Comparison of ENCODE assay signal across 3 cellular contexts in the genomic region with DNA sequence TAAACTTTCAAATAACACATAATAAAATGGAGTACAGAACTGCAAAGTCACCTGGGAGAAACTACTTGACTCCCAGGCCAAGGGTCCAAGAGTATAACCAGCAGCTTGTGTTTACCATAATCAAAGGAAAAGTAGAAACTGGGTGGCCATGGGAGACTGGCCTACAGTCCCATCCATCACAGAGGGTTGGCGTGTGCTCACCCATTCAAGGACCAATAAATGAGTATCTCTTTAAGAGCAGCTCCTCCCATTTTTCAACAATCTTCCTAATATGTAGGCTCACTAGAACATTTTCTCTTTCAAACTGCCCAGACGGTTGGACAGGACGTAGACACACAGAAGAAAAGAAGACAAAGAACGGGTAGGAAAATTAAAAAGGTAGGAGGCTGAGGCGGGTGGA.
TF ChIP-seq lines count a peak whose summit lies in the region.

Gene FMO3, plus strand, starts transcription at position 302 of the 400 bp plus-strand sequence. CDS start 1,754 bp downstream, outside the sequence.

TF ChIP-seq in liver, 16 proteins besides CTCF, POLR2A, EP300 and RAD21:
- TF ChIP-seq JUND (IDR thresholded peaks at IDR 0.05) (no peak), TAF1 (conservative IDR thresholded peaks at IDR 0.05) (peak; percentile 98), EGR1 (IDR thresholded peaks at IDR 0.05; ENCODE audit: low read depth in 2 of 2) (no peak), FOXA1 (IDR thresholded peaks at IDR 0.05) (peak; percentile 6), FOXA2 (IDR thresholded peaks at IDR 0.05) (no peak), SP1 (IDR thresholded peaks at IDR 0.05) (peak; percentile 69), HNF4G (IDR thresholded peaks at IDR 0.05) (peak; percentile 31), HNF4A (conservative IDR thresholded peaks at IDR 0.05) (peak; percentile 78 to 87), GABPA (IDR thresholded peaks at IDR 0.05 in 1 of 2, conservative IDR thresholded peaks at IDR 0.05 in 1 of 2) (no peak), ZBTB33 (IDR thresholded peaks at IDR 0.05) (no peak), YY1 (IDR thresholded peaks at IDR 0.05) (peak; percentile 94), NR2F2 (IDR thresholded peaks at IDR 0.05) (no peak), RXRA (IDR thresholded peaks at IDR 0.05) (peak; percentile 35 to 49)
- TF ChIP-seq, protein P1, sequence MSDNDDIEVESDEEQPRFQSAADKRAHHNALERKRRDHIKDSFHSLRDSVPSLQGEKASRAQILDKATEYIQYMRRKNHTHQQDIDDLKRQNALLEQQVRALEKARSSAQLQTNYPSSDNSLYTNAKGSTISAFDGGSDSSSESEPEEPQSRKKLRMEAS (IDR thresholded peaks at IDR 0.05): peak; percentile 34
- TF ChIP-seq, protein P2, sequence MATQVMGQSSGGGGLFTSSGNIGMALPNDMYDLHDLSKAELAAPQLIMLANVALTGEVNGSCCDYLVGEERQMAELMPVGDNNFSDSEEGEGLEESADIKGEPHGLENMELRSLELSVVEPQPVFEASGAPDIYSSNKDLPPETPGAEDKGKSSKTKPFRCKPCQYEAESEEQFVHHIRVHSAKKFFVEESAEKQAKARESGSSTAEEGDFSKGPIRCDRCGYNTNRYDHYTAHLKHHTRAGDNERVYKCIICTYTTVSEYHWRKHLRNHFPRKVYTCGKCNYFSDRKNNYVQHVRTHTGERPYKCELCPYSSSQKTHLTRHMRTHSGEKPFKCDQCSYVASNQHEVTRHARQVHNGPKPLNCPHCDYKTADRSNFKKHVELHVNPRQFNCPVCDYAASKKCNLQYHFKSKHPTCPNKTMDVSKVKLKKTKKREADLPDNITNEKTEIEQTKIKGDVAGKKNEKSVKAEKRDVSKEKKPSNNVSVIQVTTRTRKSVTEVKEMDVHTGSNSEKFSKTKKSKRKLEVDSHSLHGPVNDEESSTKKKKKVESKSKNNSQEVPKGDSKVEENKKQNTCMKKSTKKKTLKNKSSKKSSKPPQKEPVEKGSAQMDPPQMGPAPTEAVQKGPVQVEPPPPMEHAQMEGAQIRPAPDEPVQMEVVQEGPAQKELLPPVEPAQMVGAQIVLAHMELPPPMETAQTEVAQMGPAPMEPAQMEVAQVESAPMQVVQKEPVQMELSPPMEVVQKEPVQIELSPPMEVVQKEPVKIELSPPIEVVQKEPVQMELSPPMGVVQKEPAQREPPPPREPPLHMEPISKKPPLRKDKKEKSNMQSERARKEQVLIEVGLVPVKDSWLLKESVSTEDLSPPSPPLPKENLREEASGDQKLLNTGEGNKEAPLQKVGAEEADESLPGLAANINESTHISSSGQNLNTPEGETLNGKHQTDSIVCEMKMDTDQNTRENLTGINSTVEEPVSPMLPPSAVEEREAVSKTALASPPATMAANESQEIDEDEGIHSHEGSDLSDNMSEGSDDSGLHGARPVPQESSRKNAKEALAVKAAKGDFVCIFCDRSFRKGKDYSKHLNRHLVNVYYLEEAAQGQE (IDR thresholded peaks at IDR 0.05): peak; percentile 92
- TF ChIP-seq, protein P3, sequence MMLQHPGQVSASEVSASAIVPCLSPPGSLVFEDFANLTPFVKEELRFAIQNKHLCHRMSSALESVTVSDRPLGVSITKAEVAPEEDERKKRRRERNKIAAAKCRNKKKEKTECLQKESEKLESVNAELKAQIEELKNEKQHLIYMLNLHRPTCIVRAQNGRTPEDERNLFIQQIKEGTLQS (IDR thresholded peaks at IDR 0.05): peak; percentile 29

TF ChIP-seq in HepG2, 621 proteins besides CTCF, POLR2A, EP300 and RAD21:
- TF ChIP-seq KLF11 (CRISPR knock-in tag; IDR thresholded peaks at IDR 0.05) (no peak), ZXDC (CRISPR knock-in tag; IDR thresholded peaks at IDR 0.05) (no peak), ZNF562 (CRISPR knock-in tag; IDR thresholded peaks at IDR 0.05; ENCODE audit: borderline replicate concordance) (no peak), ZNF329 (CRISPR knock-in tag; IDR thresholded peaks at IDR 0.05; ENCODE audit: low read depth) (no peak), ZC3H4 (CRISPR knock-in tag; IDR thresholded peaks at IDR 0.05; ENCODE audit: borderline replicate concordance) (no peak), TBP (CRISPR knock-in tag; IDR thresholded peaks at IDR 0.05) (no peak)
- TF ChIP-seq, protein P4, sequence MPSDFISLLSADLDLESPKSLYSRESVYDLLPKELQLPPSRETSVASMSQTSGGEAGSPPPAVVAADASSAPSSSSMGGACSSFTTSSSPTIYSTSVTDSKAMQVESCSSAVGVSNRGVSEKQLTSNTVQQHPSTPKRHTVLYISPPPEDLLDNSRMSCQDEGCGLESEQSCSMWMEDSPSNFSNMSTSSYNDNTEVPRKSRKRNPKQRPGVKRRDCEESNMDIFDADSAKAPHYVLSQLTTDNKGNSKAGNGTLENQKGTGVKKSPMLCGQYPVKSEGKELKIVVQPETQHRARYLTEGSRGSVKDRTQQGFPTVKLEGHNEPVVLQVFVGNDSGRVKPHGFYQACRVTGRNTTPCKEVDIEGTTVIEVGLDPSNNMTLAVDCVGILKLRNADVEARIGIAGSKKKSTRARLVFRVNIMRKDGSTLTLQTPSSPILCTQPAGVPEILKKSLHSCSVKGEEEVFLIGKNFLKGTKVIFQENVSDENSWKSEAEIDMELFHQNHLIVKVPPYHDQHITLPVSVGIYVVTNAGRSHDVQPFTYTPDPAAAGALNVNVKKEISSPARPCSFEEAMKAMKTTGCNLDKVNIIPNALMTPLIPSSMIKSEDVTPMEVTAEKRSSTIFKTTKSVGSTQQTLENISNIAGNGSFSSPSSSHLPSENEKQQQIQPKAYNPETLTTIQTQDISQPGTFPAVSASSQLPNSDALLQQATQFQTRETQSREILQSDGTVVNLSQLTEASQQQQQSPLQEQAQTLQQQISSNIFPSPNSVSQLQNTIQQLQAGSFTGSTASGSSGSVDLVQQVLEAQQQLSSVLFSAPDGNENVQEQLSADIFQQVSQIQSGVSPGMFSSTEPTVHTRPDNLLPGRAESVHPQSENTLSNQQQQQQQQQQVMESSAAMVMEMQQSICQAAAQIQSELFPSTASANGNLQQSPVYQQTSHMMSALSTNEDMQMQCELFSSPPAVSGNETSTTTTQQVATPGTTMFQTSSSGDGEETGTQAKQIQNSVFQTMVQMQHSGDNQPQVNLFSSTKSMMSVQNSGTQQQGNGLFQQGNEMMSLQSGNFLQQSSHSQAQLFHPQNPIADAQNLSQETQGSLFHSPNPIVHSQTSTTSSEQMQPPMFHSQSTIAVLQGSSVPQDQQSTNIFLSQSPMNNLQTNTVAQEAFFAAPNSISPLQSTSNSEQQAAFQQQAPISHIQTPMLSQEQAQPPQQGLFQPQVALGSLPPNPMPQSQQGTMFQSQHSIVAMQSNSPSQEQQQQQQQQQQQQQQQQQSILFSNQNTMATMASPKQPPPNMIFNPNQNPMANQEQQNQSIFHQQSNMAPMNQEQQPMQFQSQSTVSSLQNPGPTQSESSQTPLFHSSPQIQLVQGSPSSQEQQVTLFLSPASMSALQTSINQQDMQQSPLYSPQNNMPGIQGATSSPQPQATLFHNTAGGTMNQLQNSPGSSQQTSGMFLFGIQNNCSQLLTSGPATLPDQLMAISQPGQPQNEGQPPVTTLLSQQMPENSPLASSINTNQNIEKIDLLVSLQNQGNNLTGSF (CRISPR knock-in tag; IDR thresholded peaks at IDR 0.05): no peak

TF ChIP-seq in GM12878, 131 proteins besides CTCF, POLR2A, EP300 and RAD21:
- TF ChIP-seq PKNOX1 (IDR thresholded peaks at IDR 0.05) (0 out of 2 replicates have a peak, but pooled peaks have one; percentile 13), MTA2 (IDR thresholded peaks at IDR 0.05; ENCODE audit: low read depth) (no peak), SMAD1 (IDR thresholded peaks at IDR 0.05; ENCODE audit: low read depth, partially characterized antibody) (no peak)
